12 cellular contexts compared by ENCODE assay signal in the genomic region with DNA sequence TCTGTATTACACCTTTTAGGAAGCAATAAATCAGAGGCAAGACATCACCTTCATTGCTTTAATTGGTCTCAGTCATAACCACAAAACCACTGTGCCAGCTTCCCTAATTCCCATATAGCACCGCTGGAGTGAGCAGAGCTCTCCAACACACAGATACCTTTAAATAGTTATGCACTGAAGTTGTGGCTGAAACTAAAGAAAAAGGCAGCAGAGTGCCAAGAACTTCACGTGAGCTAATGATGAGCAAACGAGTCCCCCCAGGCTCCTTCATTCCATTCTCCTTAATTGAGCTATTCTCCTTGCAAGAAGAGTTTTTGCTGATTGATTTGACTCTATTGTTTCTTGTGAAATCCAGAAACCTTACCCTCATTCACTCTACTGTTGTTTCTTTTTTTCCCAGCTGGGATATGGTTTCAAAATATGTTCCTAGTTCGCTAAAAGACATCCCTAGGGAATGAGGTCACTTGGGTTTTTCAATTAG.
A peak's percentile ranks its signal among the peaks of the same experiment; 100 is the strongest.
DNase-seq lines count a peak whose midpoint lies in the region; ATAC-seq and TF ChIP-seq lines count a peak whose summit lies in the region.
"Had no signal": no experiment of that assay in that cellular context is flagged by ENCODE, and none has a peak within 500 bp of the region (broad histone marks: within the 10 kb centered on the region; RNA-seq: fewer than 3 reads in every experiment).

No MANE protein-coding gene starts in this region.

- 9 to 11% methylated on average over 4 of the region's 4 CpGs for WGBS in esophagus squamous epithelium, 2 donors

- H3K4me1 ChIP-seq in RWPE2 (ENCODE audit: insufficient read depth, poor library complexity, severe bottlenecking) (peaks cover 17% of the 10 kb centered on the region), esophagus squamous epithelium (peaks cover 0 to 32% (median 0%) of the 10 kb centered on the region in 3 donors), parathyroid adenoma (no peaks in the 10 kb centered on the region)
- H3K4me1 ChIP-seq in CD8-positive, alpha-beta T cell (ENCODE audit: insufficient read depth, low read length) = no peaks in the 10 kb centered on the region

- no peak overlapping the region for H3K9ac ChIP-seq in parathyroid adenoma

- no peaks in the 10 kb centered on the region for H3K27me3 Mint-ChIP-seq in CD8-positive, alpha-beta T cell (ENCODE audit: low read depth)
- H3K27me3 Mint-ChIP-seq in immature natural killer cell (ENCODE audit: low read depth in 3 of 3) = no peaks in the 10 kb centered on the region

- H3K4me1 Mint-ChIP-seq in CD8-positive, alpha-beta T cell (ENCODE audit: low read depth) = no peaks in the 10 kb centered on the region
- H3K4me1 Mint-ChIP-seq in immature natural killer cell = no peaks in the 10 kb centered on the region

- no peak overlapping the region for H2AFZ ChIP-seq in parathyroid adenoma

- H3K27ac ChIP-seq in RWPE2 (ENCODE audit: poor library complexity, severe bottlenecking) (peak overlapping the region; percentile 79), esophagus squamous epithelium (peak overlapping the region in 3 of 4 donors; percentile 39 to 75 (median 42)), parathyroid adenoma (peak overlapping the region; percentile 53)
- no peak overlapping the region for H3K27ac ChIP-seq in CD8-positive, alpha-beta T cell (ENCODE audit: low read depth, low read length)

- TF ChIP-seq POLR2A in esophagus squamous epithelium (IDR thresholded peaks at IDR 0.05) = no peak

- H3K27ac Mint-ChIP-seq in CD8-positive, alpha-beta T cell = no peak overlapping the region
- no peak overlapping the region for H3K27ac Mint-ChIP-seq in immature natural killer cell

- intact Hi-C loops in esophagus squamous epithelium (cut with DNase I) = no loop called here
- intact Hi-C loops in CD8-positive, alpha-beta T cell (cut with DNase I, micrococcal nuclease) = no loop called here

- no peaks in the 10 kb centered on the region for H3K9me3 Mint-ChIP-seq in CD8-positive, alpha-beta T cell
- H3K9me3 Mint-ChIP-seq in immature natural killer cell = peaks cover 0 to 2% (median 0%) of the 10 kb centered on the region in 6 donors

- no peaks in the 10 kb centered on the region for H3K79me2 ChIP-seq in parathyroid adenoma

- H3K36me3 Mint-ChIP-seq in CD8-positive, alpha-beta T cell = no peaks in the 10 kb centered on the region
- H3K36me3 Mint-ChIP-seq in immature natural killer cell = no peaks in the 10 kb centered on the region

- peak; percentile 92 for ATAC-seq in RWPE2 (ENCODE audit: low read depth)
- no peak for ATAC-seq in CD8-positive, alpha-beta T cell
- ATAC-seq in left lobe of liver = no peak

- H3K4me2 ChIP-seq in parathyroid adenoma (ENCODE audit: low read length) = no peak overlapping the region

- H3K9me3 ChIP-seq in RWPE2 (ENCODE audit: severe bottlenecking) (no peaks in the 10 kb centered on the region), esophagus squamous epithelium (no peaks in the 10 kb centered on the region), parathyroid adenoma (ENCODE audit: control insufficient read depth, low read length) (no peaks in the 10 kb centered on the region)
- no peaks in the 10 kb centered on the region for H3K9me3 ChIP-seq in CD8-positive, alpha-beta T cell (ENCODE audit: low read length)

- no peaks in the 10 kb centered on the region for H3K36me3 ChIP-seq in RWPE2 (ENCODE audit: low read depth)
- no peaks in the 10 kb centered on the region for H3K36me3 ChIP-seq in esophagus squamous epithelium
- no peaks in the 10 kb centered on the region for H3K36me3 ChIP-seq in parathyroid adenoma (ENCODE audit: control insufficient read depth, insufficient read depth, low read length)
- H3K36me3 ChIP-seq in CD8-positive, alpha-beta T cell (ENCODE audit: insufficient read depth, low read length) = no peaks in the 10 kb centered on the region

- DNase-seq in GM03348 (ENCODE audit: low spot score) (peak; percentile 52), RWPE2 (ENCODE audit: low spot score) (peak; percentile 57), esophagus squamous epithelium (lab: John Stamatoyannopoulos, UW) (no peak), HK-2 (ENCODE audit: unreplicated experiment) (no peak), immature natural killer cell (no peak), left lobe of liver (ENCODE audit: low spot score) (no peak)
- no peak for DNase-seq in CD8-positive, alpha-beta T cell
- DNase-seq: activated CD4-positive, alpha-beta T cell treated with anti-CD3 and anti-CD28 coated beads, Interleukin-2, amount 50 U/mL, for 48 hours; amniotic stem cell; DMS79 treated with DMSO at 0.1 percent for 48 hours; NCI-H2029 treated with DMSO at 0.1 percent for 48 hours had no signal

- CTCF ChIA-PET in CD8-positive, alpha-beta T cell (lab: Charles Lee) = interaction anchor here (0.8 kb wide), 1 partner anchor 22 kb away, joined by 3 read pairs; no protein-coding TSS in a partner anchor

- H3K27me3 ChIP-seq in RWPE2 (ENCODE audit: insufficient read depth, poor library complexity, severe bottlenecking) (no peaks in the 10 kb centered on the region), esophagus squamous epithelium (no peaks in the 10 kb centered on the region), parathyroid adenoma (ENCODE audit: control insufficient read depth, insufficient read depth, low read length) (no peaks in the 10 kb centered on the region)
- H3K27me3 ChIP-seq in CD8-positive, alpha-beta T cell (ENCODE audit: insufficient read depth, low read length) = no peaks in the 10 kb centered on the region

- no peak overlapping the region for H3K4me3 ChIP-seq in RWPE2 (ENCODE audit: severe bottlenecking)
- H3K4me3 ChIP-seq in esophagus squamous epithelium = no peak overlapping the region
- H3K4me3 ChIP-seq in parathyroid adenoma (ENCODE audit: low read depth, low read length) = no peak overlapping the region
- H3K4me3 ChIP-seq in CD8-positive, alpha-beta T cell (ENCODE audit: low read depth, low read length) = no peak overlapping the region

- POLR2A ChIA-PET in CD8-positive, alpha-beta T cell (lab: Charles Lee) = no interaction called here

- TF ChIP-seq CTCF in RWPE2 (IDR thresholded peaks at IDR 0.05; ENCODE audit: poor library complexity, severe bottlenecking) = no peak
- TF ChIP-seq CTCF in esophagus squamous epithelium (IDR thresholded peaks at IDR 0.05) = no peak
- TF ChIP-seq CTCF in parathyroid adenoma (IDR thresholded peaks at IDR 0.05) = no peak
- no peak for TF ChIP-seq CTCF in CD8-positive, alpha-beta T cell (IDR thresholded peaks at IDR 0.05)

- H3K4me3 Mint-ChIP-seq in CD8-positive, alpha-beta T cell = no peak overlapping the region
- no peak overlapping the region for H3K4me3 Mint-ChIP-seq in immature natural killer cell

Comparison
In these comparisons a context has a peak if more than half of its experiments do, and no peak if none do; other contexts are left out.
1. DNase-seq: peak in GM03348 (single experiment) and RWPE2 (single experiment); none in esophagus squamous epithelium (single experiment), CD8-positive, alpha-beta T cell (0 of 7), HK-2 (single experiment), immature natural killer cell (0 of 3) and left lobe of liver (single experiment).